38 cellular contexts compared by ENCODE assay signal in genomic region chrX:28670074-28670473, GRCh38.
"Had no signal": no experiment of that assay in that cellular context is flagged by ENCODE, and none has a peak within 500 bp of the region (broad histone marks: within the 10 kb centered on the region; RNA-seq: fewer than 3 reads in every experiment).

No MANE protein-coding gene starts in this region.

- DNase-seq: activated B cell treated with CpG ODN at 0.5 μM for 24 hours; activated CD4-positive, alpha-beta memory T cell treated with anti-CD3 and anti-CD28 coated beads, Interleukin-2, amount 10 ng/mL, durations not matched to agents 7 days and 5 days; activated CD4-positive, alpha-beta T cell treated with anti-CD3 and anti-CD28 coated beads for 36 hours; activated CD4-positive, alpha-beta T cell treated with anti-CD3 and anti-CD28 coated beads for 48 hours; activated CD4-positive, alpha-beta T cell treated with anti-CD3 and anti-CD28 coated beads, Interleukin-2, amount 10 ng/mL, durations not matched to agents 7 days and 5 days; activated CD4-positive, alpha-beta T cell treated with anti-CD3 and anti-CD28 coated beads, Interleukin-2, amount 50 U/mL, for 48 hours; activated CD4-positive, CD25-positive, alpha-beta regulatory T cell treated with anti-CD3 and anti-CD28 coated beads, Interleukin-2, amount 50 U/mL, for 72 hours; activated CD8-positive, alpha-beta memory T cell treated with anti-CD3 and anti-CD28 coated beads for 24 hours; activated CD8-positive, alpha-beta memory T cell treated with anti-CD3 and anti-CD28 coated beads, Interleukin-2, amount 10 ng/mL, durations not matched to agents 7 days and 5 days; activated CD8-positive, alpha-beta T cell treated with anti-CD3 and anti-CD28 coated beads, Interleukin-2, amount 10 ng/mL, durations not matched to agents 7 days and 5 days; activated effector memory CD4-positive, alpha-beta T cell treated with anti-CD3 and anti-CD28 coated beads, Interleukin-2, amount 50 U/mL, for 16 hours; activated gamma-delta T cell treated with Interleukin-2 at 50 U/mL for 16 hours; activated naive CD4-positive, alpha-beta T cell; activated naive CD4-positive, alpha-beta T cell treated with anti-CD3 and anti-CD28 coated beads for 36 hours; activated naive CD4-positive, alpha-beta T cell treated with anti-CD3 and anti-CD28 coated beads, Interleukin-2, amount 50 U/mL, for 16 hours; activated naive CD8-positive, alpha-beta T cell treated with anti-CD3 and anti-CD28 coated beads for 36 hours; activated T-cell treated with anti-CD3 and anti-CD28 coated beads for 4 hours; activated T-cell treated with anti-CD3 and anti-CD28 coated beads, Interleukin-2, amount 50 U/mL, for 1 hour; activated T-cell treated with anti-CD3 and anti-CD28 coated beads, Interleukin-2, amount 50 U/mL, for 4 hours; activated T-cell treated with anti-CD3 and anti-CD28 coated beads, Interleukin-2, amount 50 U/mL, for 72 hours; adrenal gland; amniotic stem cell; aorta; caudate nucleus; cerebellar nuclear complex; T-helper 1 cell; T-helper 2 cell; T-helper 9 cell had no signal

- H3K4me3 ChIP-seq: adrenal gland, cardiac muscle cell had no signal

- H3K27ac Mint-ChIP-seq: activated B cell treated with CpG ODN at 0.5 μM for 24 hours; activated CD4-positive, alpha-beta memory T cell treated with anti-CD3 and anti-CD28 coated beads, Interleukin-2, amount 10 ng/mL, durations not matched to agents 7 days and 5 days; activated CD4-positive, alpha-beta T cell treated with anti-CD3 and anti-CD28 coated beads for 36 hours; activated CD4-positive, alpha-beta T cell treated with anti-CD3 and anti-CD28 coated beads, Interleukin-2, amount 10 ng/mL, durations not matched to agents 7 days and 5 days; activated CD8-positive, alpha-beta memory T cell treated with anti-CD3 and anti-CD28 coated beads, Interleukin-2, amount 10 ng/mL, durations not matched to agents 7 days and 5 days; activated CD8-positive, alpha-beta T cell treated with anti-CD3 and anti-CD28 coated beads, Interleukin-2, amount 10 ng/mL, durations not matched to agents 7 days and 5 days; activated naive CD4-positive, alpha-beta T cell treated with anti-CD3 and anti-CD28 coated beads for 36 hours; activated naive CD4-positive, alpha-beta T cell treated with anti-CD3 and anti-CD28 coated beads, Interleukin-2, amount 50 U/mL, for 72 hours; activated naive CD8-positive, alpha-beta T cell treated with anti-CD3 and anti-CD28 coated beads for 36 hours; activated T-cell treated with anti-CD3 and anti-CD28 coated beads, Interleukin-2, amount 50 U/mL, for 72 hours; activated T-helper 1 cell treated with anti-CD3 and anti-CD28 coated beads, Interleukin-12 subunit alpha, Interleukin-12 subunit beta, Interleukin-2, Interleukin-4 antibody, amounts not matched to agents 30 ng/mL and 10 ng/mL and 1 ng/mL, durations not matched to agents 14 hours and 24 hours and 36 hours; activated T-helper 17 cell treated with anti-CD3 and anti-CD28 coated beads, Interleukin-2, amount 50 U/mL, for 72 hours; brain; T-helper 1 cell treated with Interleukin-12 subunit alpha and Interleukin-12 subunit beta and Interleukin-4 antibody, amounts not matched to agents 30 μg/mL and 1 μg/mL, for 36 hours; T-helper 2 cell treated with Interferon-gamma antibody and Interleukin-4, amounts not matched to agents 5 μg/mL and 100 μg/mL, for 36 hours had no signal

- H3K4me1 Mint-ChIP-seq: activated B cell treated with CpG ODN at 0.5 μM for 24 hours; activated CD4-positive, alpha-beta memory T cell treated with anti-CD3 and anti-CD28 coated beads, Interleukin-2, amount 10 ng/mL, durations not matched to agents 7 days and 5 days; activated CD4-positive, alpha-beta T cell treated with anti-CD3 and anti-CD28 coated beads for 36 hours; activated CD4-positive, alpha-beta T cell treated with anti-CD3 and anti-CD28 coated beads, Interleukin-2, amount 10 ng/mL, durations not matched to agents 7 days and 5 days; activated CD8-positive, alpha-beta memory T cell treated with anti-CD3 and anti-CD28 coated beads, Interleukin-2, amount 10 ng/mL, durations not matched to agents 7 days and 5 days; activated naive CD8-positive, alpha-beta T cell treated with anti-CD3 and anti-CD28 coated beads for 36 hours; activated T-helper 17 cell treated with anti-CD3 and anti-CD28 coated beads, Interleukin-2, amount 50 U/mL, for 72 hours; central memory CD8-positive, alpha-beta T cell had no signal

- H3K36me3 Mint-ChIP-seq: activated CD8-positive, alpha-beta memory T cell treated with anti-CD3 and anti-CD28 coated beads, Interleukin-2, amount 10 ng/mL, durations not matched to agents 7 days and 5 days; activated naive CD4-positive, alpha-beta T cell treated with anti-CD3 and anti-CD28 coated beads, Interleukin-2, amount 50 U/mL, for 72 hours; activated naive CD8-positive, alpha-beta T cell treated with anti-CD3 and anti-CD28 coated beads for 36 hours; brain had no signal

- H3K4me3 Mint-ChIP-seq: activated B cell treated with CpG ODN at 0.5 μM for 24 hours; activated CD4-positive, alpha-beta memory T cell treated with anti-CD3 and anti-CD28 coated beads, Interleukin-2, amount 10 ng/mL, durations not matched to agents 7 days and 5 days; activated CD4-positive, alpha-beta T cell treated with anti-CD3 and anti-CD28 coated beads for 36 hours; activated CD4-positive, alpha-beta T cell treated with anti-CD3 and anti-CD28 coated beads, Interleukin-2, amount 10 ng/mL, durations not matched to agents 7 days and 5 days; activated CD8-positive, alpha-beta memory T cell treated with anti-CD3 and anti-CD28 coated beads, Interleukin-2, amount 10 ng/mL, durations not matched to agents 7 days and 5 days; activated CD8-positive, alpha-beta T cell treated with anti-CD3 and anti-CD28 coated beads, Interleukin-2, amount 10 ng/mL, durations not matched to agents 7 days and 5 days; activated naive CD4-positive, alpha-beta T cell treated with anti-CD3 and anti-CD28 coated beads for 36 hours; activated naive CD8-positive, alpha-beta T cell treated with anti-CD3 and anti-CD28 coated beads for 36 hours; activated T-cell treated with anti-CD3 and anti-CD28 coated beads, Interleukin-2, amount 50 U/mL, for 4 hours; activated T-cell treated with anti-CD3 and anti-CD28 coated beads, Interleukin-2, amount 50 U/mL, for 72 hours; activated T-helper 1 cell treated with anti-CD3 and anti-CD28 coated beads, Interleukin-12 subunit alpha, Interleukin-12 subunit beta, Interleukin-2, Interleukin-4 antibody, amounts not matched to agents 30 ng/mL and 10 ng/mL and 1 ng/mL, durations not matched to agents 14 hours and 24 hours and 36 hours; activated T-helper 17 cell treated with anti-CD3 and anti-CD28 coated beads, Interleukin-2, amount 50 U/mL, for 72 hours; brain; central memory CD8-positive, alpha-beta T cell; T-helper 1 cell treated with Interleukin-12 subunit alpha and Interleukin-12 subunit beta and Interleukin-4 antibody, amounts not matched to agents 30 μg/mL and 1 μg/mL, for 36 hours; T-helper 2 cell treated with Interferon-gamma antibody and Interleukin-4, amounts not matched to agents 5 μg/mL and 100 μg/mL, for 36 hours had no signal

- H3K9me3 ChIP-seq: adrenal gland had no signal

- H3K27me3 Mint-ChIP-seq: activated B cell treated with CpG ODN at 0.5 μM for 24 hours; activated CD4-positive, alpha-beta memory T cell treated with anti-CD3 and anti-CD28 coated beads, Interleukin-2, amount 10 ng/mL, durations not matched to agents 7 days and 5 days; activated CD4-positive, alpha-beta T cell treated with anti-CD3 and anti-CD28 coated beads for 36 hours; activated CD4-positive, alpha-beta T cell treated with anti-CD3 and anti-CD28 coated beads, Interleukin-2, amount 10 ng/mL, durations not matched to agents 7 days and 5 days; activated CD8-positive, alpha-beta memory T cell treated with anti-CD3 and anti-CD28 coated beads, Interleukin-2, amount 10 ng/mL, durations not matched to agents 7 days and 5 days; activated naive CD8-positive, alpha-beta T cell treated with anti-CD3 and anti-CD28 coated beads for 36 hours; activated T-helper 17 cell treated with anti-CD3 and anti-CD28 coated beads, Interleukin-2, amount 50 U/mL, for 72 hours; central memory CD8-positive, alpha-beta T cell had no signal

- H3K9me3 Mint-ChIP-seq: activated B cell treated with CpG ODN at 0.5 μM for 24 hours; activated CD4-positive, alpha-beta memory T cell treated with anti-CD3 and anti-CD28 coated beads, Interleukin-2, amount 10 ng/mL, durations not matched to agents 7 days and 5 days; activated CD4-positive, alpha-beta T cell treated with anti-CD3 and anti-CD28 coated beads, Interleukin-2, amount 10 ng/mL, durations not matched to agents 7 days and 5 days; activated naive CD8-positive, alpha-beta T cell treated with anti-CD3 and anti-CD28 coated beads for 36 hours; activated T-cell treated with anti-CD3 and anti-CD28 coated beads, Interleukin-2, amount 50 U/mL, for 4 hours; activated T-helper 1 cell treated with anti-CD3 and anti-CD28 coated beads, Interleukin-12 subunit alpha, Interleukin-12 subunit beta, Interleukin-2, Interleukin-4 antibody, amounts not matched to agents 30 ng/mL and 10 ng/mL and 1 ng/mL, durations not matched to agents 14 hours and 24 hours and 36 hours; brain; T-helper 1 cell treated with Interleukin-12 subunit alpha and Interleukin-12 subunit beta and Interleukin-4 antibody, amounts not matched to agents 30 μg/mL and 1 μg/mL, for 36 hours; T-helper 2 cell treated with Interferon-gamma antibody and Interleukin-4, amounts not matched to agents 5 μg/mL and 100 μg/mL, for 36 hours had no signal

- H3K36me3 ChIP-seq: adrenal gland, cardiac muscle cell had no signal

- H3K27me3 ChIP-seq: adrenal gland, cardiac muscle cell had no signal

- H3K27ac ChIP-seq: adrenal gland, cardiac muscle cell, VCaP had no signal

- FAIRE-seq: bronchial epithelial cell had no signal

- ATAC-seq: activated CD4-positive, alpha-beta T cell treated with anti-CD3 and anti-CD28 coated beads for 36 hours; activated CD8-positive, alpha-beta memory T cell treated with anti-CD3 and anti-CD28 coated beads, Interleukin-2, amount 10 ng/mL, durations not matched to agents 7 days and 5 days; activated CD8-positive, alpha-beta T cell treated with anti-CD3 and anti-CD28 coated beads, Interleukin-2, amount 10 ng/mL, durations not matched to agents 7 days and 5 days; activated naive CD4-positive, alpha-beta T cell treated with anti-CD3 and anti-CD28 coated beads, Interleukin-2, amount 50 U/mL, for 72 hours; activated T-cell treated with anti-CD3 and anti-CD28 coated beads, Interleukin-2, amount 50 U/mL, for 4 hours; activated T-cell treated with anti-CD3 and anti-CD28 coated beads, Interleukin-2, amount 50 U/mL, for 72 hours; activated T-helper 17 cell treated with anti-CD3 and anti-CD28 coated beads, Interleukin-2, amount 50 U/mL, for 72 hours had no signal

- H3K4me1 ChIP-seq: adrenal gland had no signal
